ENCODE assay signal across 1 cellular context in the genomic region with DNA sequence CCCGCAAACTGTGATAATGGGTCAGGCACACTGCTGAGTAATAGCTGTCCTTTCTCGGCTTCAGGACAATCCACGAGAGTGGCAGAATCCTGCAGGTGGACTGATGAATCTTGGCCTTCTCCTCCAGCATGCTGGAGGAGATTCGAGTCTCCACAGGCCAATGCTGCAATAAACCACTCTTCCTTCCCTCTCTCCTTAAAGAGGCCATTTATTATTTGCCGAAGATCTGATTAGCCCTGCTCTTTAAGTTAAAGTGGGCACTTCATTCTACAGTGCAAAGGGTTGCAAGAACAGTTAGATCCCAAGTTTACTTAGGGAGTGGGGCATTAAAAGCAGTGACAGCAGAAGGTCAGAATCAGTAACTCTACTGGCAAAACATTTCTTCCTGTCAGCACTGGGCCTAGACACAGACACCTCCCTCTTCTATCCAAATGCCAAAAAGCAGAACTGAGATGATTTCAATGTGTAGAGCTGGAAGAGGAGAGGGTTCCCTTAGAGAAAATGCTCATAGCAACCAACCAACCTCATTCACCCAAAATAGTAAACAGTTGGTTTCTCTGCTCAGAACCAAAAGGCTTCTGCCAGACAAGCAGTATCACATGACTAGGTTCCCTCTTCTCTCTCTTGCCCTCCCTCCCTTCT.
TF ChIP-seq lines count a peak whose summit lies in the region.

No MANE protein-coding gene starts in this region.

TF ChIP-seq in GM12878, 131 proteins besides CTCF, POLR2A, EP300 and RAD21 (continued from another document and continues in another):
- no peak for TF ChIP-seq RB1 (IDR thresholded peaks at IDR 0.05; ENCODE audit: borderline replicate concordance)
- no peak for TF ChIP-seq TAF1 (IDR thresholded peaks at IDR 0.05; ENCODE audit: borderline replicate concordance, low read depth, low read length)
- TF ChIP-seq RAD51 (IDR thresholded peaks at IDR 0.05), result peak; percentile 95
- TF ChIP-seq, protein P1, sequence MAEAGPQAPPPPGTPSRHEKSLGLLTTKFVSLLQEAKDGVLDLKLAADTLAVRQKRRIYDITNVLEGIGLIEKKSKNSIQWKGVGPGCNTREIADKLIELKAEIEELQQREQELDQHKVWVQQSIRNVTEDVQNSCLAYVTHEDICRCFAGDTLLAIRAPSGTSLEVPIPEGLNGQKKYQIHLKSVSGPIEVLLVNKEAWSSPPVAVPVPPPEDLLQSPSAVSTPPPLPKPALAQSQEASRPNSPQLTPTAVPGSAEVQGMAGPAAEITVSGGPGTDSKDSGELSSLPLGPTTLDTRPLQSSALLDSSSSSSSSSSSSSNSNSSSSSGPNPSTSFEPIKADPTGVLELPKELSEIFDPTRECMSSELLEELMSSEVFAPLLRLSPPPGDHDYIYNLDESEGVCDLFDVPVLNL (IDR thresholded peaks at IDR 0.05; ENCODE audit: low read depth, low read length), result no peak
- TF ChIP-seq SREBF1 (IDR thresholded peaks at IDR 0.05; ENCODE audit: low read length), result no peak
- TF ChIP-seq ZBED1 (IDR thresholded peaks at IDR 0.05; ENCODE audit: borderline replicate concordance), result no peak
- no peak for TF ChIP-seq BRCA1 (IDR thresholded peaks at IDR 0.05; ENCODE audit: low read depth, low read length)
- TF ChIP-seq, protein P2, sequence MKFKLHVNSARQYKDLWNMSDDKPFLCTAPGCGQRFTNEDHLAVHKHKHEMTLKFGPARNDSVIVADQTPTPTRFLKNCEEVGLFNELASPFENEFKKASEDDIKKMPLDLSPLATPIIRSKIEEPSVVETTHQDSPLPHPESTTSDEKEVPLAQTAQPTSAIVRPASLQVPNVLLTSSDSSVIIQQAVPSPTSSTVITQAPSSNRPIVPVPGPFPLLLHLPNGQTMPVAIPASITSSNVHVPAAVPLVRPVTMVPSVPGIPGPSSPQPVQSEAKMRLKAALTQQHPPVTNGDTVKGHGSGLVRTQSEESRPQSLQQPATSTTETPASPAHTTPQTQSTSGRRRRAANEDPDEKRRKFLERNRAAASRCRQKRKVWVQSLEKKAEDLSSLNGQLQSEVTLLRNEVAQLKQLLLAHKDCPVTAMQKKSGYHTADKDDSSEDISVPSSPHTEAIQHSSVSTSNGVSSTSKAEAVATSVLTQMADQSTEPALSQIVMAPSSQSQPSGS (IDR thresholded peaks at IDR 0.05; ENCODE audit: low read length), result peak; percentile 53; the same call in 1 of the 2 replicates
- no peak for TF ChIP-seq STAT3 (IDR thresholded peaks at IDR 0.05; ENCODE audit: low read depth, low read length)
- peak; percentile 68; the same call in 1 of the 2 replicates for TF ChIP-seq NFIC (IDR thresholded peaks at IDR 0.05; ENCODE audit: low read depth, low read length)
- no peak for TF ChIP-seq HDAC2 (IDR thresholded peaks at IDR 0.05)
- no peak for TF ChIP-seq ZSCAN29 (IDR thresholded peaks at IDR 0.05)
- no peak for TF ChIP-seq TARDBP (IDR thresholded peaks at IDR 0.05; ENCODE audit: borderline replicate concordance)
- no peak; the same call in 1 of the 2 replicates for TF ChIP-seq BACH1 (IDR thresholded peaks at IDR 0.05; ENCODE audit: borderline replicate concordance)
- no peak for TF ChIP-seq TCF12 (IDR thresholded peaks at IDR 0.05; ENCODE audit: low read depth, low read length)
- TF ChIP-seq, protein P3, sequence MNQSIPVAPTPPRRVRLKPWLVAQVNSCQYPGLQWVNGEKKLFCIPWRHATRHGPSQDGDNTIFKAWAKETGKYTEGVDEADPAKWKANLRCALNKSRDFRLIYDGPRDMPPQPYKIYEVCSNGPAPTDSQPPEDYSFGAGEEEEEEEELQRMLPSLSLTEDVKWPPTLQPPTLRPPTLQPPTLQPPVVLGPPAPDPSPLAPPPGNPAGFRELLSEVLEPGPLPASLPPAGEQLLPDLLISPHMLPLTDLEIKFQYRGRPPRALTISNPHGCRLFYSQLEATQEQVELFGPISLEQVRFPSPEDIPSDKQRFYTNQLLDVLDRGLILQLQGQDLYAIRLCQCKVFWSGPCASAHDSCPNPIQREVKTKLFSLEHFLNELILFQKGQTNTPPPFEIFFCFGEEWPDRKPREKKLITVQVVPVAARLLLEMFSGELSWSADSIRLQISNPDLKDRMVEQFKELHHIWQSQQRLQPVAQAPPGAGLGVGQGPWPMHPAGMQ (IDR thresholded peaks at IDR 0.05; ENCODE audit: borderline replicate concordance), result no peak
- TF ChIP-seq SREBF2 (IDR thresholded peaks at IDR 0.05; ENCODE audit: low read length), result no peak
- peak; percentile 29 to 65; a peak in 2 of 4 replicates for TF ChIP-seq BHLHE40 (IDR thresholded peaks at IDR 0.05; ENCODE audit: borderline replicate concordance in 1 of 2, low read depth in 2 of 2, low read length in 1 of 2)
- peak; percentile 90 for TF ChIP-seq MEF2A (IDR thresholded peaks at IDR 0.05; ENCODE audit: insufficient read depth, low read depth, low read length)
- TF ChIP-seq, protein P4, sequence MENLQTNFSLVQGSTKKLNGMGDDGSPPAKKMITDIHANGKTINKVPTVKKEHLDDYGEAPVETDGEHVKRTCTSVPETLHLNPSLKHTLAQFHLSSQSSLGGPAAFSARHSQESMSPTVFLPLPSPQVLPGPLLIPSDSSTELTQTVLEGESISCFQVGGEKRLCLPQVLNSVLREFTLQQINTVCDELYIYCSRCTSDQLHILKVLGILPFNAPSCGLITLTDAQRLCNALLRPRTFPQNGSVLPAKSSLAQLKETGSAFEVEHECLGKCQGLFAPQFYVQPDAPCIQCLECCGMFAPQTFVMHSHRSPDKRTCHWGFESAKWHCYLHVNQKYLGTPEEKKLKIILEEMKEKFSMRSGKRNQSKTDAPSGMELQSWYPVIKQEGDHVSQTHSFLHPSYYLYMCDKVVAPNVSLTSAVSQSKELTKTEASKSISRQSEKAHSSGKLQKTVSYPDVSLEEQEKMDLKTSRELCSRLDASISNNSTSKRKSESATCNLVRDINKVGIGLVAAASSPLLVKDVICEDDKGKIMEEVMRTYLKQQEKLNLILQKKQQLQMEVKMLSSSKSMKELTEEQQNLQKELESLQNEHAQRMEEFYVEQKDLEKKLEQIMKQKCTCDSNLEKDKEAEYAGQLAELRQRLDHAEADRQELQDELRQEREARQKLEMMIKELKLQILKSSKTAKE (IDR thresholded peaks at IDR 0.05; ENCODE audit: low read depth, poor library complexity, severe bottlenecking), result peak; percentile 90
- peak; percentile 28 for TF ChIP-seq SP1 (IDR thresholded peaks at IDR 0.05; ENCODE audit: low read depth, low read length)
- TF ChIP-seq FOXK2 (IDR thresholded peaks at IDR 0.05), result no peak
- TF ChIP-seq, protein P5, sequence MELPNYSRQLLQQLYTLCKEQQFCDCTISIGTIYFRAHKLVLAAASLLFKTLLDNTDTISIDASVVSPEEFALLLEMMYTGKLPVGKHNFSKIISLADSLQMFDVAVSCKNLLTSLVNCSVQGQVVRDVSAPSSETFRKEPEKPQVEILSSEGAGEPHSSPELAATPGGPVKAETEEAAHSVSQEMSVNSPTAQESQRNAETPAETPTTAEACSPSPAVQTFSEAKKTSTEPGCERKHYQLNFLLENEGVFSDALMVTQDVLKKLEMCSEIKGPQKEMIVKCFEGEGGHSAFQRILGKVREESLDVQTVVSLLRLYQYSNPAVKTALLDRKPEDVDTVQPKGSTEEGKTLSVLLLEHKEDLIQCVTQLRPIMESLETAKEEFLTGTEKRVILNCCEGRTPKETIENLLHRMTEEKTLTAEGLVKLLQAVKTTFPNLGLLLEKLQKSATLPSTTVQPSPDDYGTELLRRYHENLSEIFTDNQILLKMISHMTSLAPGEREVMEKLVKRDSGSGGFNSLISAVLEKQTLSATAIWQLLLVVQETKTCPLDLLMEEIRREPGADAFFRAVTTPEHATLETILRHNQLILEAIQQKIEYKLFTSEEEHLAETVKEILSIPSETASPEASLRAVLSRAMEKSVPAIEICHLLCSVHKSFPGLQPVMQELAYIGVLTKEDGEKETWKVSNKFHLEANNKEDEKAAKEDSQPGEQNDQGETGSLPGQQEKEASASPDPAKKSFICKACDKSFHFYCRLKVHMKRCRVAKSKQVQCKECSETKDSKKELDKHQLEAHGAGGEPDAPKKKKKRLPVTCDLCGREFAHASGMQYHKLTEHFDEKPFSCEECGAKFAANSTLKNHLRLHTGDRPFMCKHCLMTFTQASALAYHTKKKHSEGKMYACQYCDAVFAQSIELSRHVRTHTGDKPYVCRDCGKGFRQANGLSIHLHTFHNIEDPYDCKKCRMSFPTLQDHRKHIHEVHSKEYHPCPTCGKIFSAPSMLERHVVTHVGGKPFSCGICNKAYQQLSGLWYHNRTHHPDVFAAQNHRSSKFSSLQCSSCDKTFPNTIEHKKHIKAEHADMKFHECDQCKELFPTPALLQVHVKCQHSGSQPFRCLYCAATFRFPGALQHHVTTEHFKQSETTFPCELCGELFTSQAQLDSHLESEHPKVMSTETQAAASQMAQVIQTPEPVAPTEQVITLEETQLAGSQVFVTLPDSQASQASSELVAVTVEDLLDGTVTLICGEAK (IDR thresholded peaks at IDR 0.05; ENCODE audit: borderline replicate concordance), result no peak; the same call in 1 of the 2 replicates
- TF ChIP-seq CHD1 (IDR thresholded peaks at IDR 0.05; ENCODE audit: low read depth, low read length), result no peak
- TF ChIP-seq, protein P6, sequence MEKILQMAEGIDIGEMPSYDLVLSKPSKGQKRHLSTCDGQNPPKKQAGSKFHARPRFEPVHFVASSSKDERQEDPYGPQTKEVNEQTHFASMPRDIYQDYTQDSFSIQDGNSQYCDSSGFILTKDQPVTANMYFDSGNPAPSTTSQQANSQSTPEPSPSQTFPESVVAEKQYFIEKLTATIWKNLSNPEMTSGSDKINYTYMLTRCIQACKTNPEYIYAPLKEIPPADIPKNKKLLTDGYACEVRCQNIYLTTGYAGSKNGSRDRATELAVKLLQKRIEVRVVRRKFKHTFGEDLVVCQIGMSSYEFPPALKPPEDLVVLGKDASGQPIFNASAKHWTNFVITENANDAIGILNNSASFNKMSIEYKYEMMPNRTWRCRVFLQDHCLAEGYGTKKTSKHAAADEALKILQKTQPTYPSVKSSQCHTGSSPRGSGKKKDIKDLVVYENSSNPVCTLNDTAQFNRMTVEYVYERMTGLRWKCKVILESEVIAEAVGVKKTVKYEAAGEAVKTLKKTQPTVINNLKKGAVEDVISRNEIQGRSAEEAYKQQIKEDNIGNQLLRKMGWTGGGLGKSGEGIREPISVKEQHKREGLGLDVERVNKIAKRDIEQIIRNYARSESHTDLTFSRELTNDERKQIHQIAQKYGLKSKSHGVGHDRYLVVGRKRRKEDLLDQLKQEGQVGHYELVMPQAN (conservative IDR thresholded peaks at IDR 0.05), result no peak
- TF ChIP-seq, protein P7, sequence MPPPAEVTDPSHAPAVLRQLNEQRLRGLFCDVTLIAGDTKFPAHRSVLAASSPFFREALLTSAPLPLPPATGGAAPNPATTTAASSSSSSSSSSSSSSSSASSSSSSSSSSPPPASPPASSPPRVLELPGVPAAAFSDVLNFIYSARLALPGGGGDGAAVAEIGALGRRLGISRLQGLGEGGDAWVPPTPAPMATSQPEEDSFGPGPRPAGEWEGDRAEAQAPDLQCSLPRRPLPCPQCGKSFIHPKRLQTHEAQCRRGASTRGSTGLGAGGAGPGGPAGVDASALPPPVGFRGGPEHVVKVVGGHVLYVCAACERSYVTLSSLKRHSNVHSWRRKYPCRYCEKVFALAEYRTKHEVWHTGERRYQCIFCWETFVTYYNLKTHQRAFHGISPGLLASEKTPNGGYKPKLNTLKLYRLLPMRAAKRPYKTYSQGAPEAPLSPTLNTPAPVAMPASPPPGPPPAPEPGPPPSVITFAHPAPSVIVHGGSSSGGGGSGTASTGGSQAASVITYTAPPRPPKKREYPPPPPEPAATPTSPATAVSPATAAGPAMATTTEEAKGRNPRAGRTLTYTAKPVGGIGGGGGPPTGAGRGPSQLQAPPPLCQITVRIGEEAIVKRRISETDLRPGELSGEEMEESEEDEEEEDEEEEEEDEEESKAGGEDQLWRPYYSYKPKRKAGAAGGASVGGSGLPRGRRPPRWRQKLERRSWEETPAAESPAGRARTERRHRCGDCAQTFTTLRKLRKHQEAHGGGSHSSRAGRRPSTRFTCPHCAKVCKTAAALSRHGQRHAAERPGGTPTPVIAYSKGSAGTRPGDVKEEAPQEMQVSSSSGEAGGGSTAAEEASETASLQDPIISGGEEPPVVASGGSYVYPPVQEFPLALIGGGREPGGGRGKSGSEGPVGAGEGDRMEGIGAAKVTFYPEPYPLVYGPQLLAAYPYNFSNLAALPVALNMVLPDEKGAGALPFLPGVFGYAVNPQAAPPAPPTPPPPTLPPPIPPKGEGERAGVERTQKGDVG (CRISPR knock-in tag; IDR thresholded peaks at IDR 0.05), result no peak
- TF ChIP-seq ZNF274 (IDR thresholded peaks at IDR 0.05; ENCODE audit: insufficient read depth, insufficient read length), result no peak
- no peak for TF ChIP-seq NR2C2 (IDR thresholded peaks at IDR 0.05; ENCODE audit: borderline replicate concordance, control insufficient read depth, insufficient read length, low read depth)
- no peak for TF ChIP-seq HDAC6 (IDR thresholded peaks at IDR 0.05; ENCODE audit: unreplicated experiment)
- TF ChIP-seq MXI1 (IDR thresholded peaks at IDR 0.05; ENCODE audit: low read depth, low read length), result no peak
- peak; percentile 24; the same call in 1 of the 2 replicates for TF ChIP-seq JUNB (IDR thresholded peaks at IDR 0.05)
- peak; percentile 78; the same call in 1 of the 2 replicates for TF ChIP-seq TBL1XR1 (IDR thresholded peaks at IDR 0.05; ENCODE audit: low read depth, low read length)
- no peak for TF ChIP-seq NFXL1 (IDR thresholded peaks at IDR 0.05; ENCODE audit: borderline replicate concordance)
- TF ChIP-seq FOS (IDR thresholded peaks at IDR 0.05; ENCODE audit: borderline replicate concordance, extremely low read depth, insufficient read length), result no peak
- TF ChIP-seq RCOR1 (conservative IDR thresholded peaks at IDR 0.05; ENCODE audit: low read depth, low read length), result no peak
- TF ChIP-seq LARP7 (IDR thresholded peaks at IDR 0.05), result no peak
- 0 out of 2 replicates have a peak, but pooled peaks have one; percentile 20 for TF ChIP-seq CREM (IDR thresholded peaks at IDR 0.05; ENCODE audit: low read depth)
- TF ChIP-seq RFX5 (IDR thresholded peaks at IDR 0.05; ENCODE audit: low read depth, low read length), result peak; percentile 62
- TF ChIP-seq, protein P8, sequence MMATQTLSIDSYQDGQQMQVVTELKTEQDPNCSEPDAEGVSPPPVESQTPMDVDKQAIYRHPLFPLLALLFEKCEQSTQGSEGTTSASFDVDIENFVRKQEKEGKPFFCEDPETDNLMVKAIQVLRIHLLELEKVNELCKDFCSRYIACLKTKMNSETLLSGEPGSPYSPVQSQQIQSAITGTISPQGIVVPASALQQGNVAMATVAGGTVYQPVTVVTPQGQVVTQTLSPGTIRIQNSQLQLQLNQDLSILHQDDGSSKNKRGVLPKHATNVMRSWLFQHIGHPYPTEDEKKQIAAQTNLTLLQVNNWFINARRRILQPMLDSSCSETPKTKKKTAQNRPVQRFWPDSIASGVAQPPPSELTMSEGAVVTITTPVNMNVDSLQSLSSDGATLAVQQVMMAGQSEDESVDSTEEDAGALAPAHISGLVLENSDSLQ (IDR thresholded peaks at IDR 0.05), result peak; percentile 68
- TF ChIP-seq CHD2 (IDR thresholded peaks at IDR 0.05; ENCODE audit: borderline replicate concordance, low read depth, low read length), result no peak
- peak; percentile 17 for TF ChIP-seq KLF5 (IDR thresholded peaks at IDR 0.05; ENCODE audit: partially characterized antibody)
- no peak for TF ChIP-seq TCF3 (IDR thresholded peaks at IDR 0.05; ENCODE audit: borderline replicate concordance, insufficient read depth, low read depth, low read length)
- peak; percentile 86 for TF ChIP-seq ATF7 (IDR thresholded peaks at IDR 0.05; ENCODE audit: low read depth)
- no peak for TF ChIP-seq SIN3A (IDR thresholded peaks at IDR 0.05; ENCODE audit: low read depth, low read length)
- TF ChIP-seq ASH2L (IDR thresholded peaks at IDR 0.05; ENCODE audit: borderline replicate concordance, low read depth), result no peak
- TF ChIP-seq ZNF622 (IDR thresholded peaks at IDR 0.05), result no peak
